ENCODE assay signal across 10 cellular contexts in genomic region chr18:13615432-13615861, GRCh38.
A peak's percentile ranks its signal among the peaks of the same experiment; 100 is the strongest.
DNase-seq lines count a peak whose midpoint lies in the region; ATAC-seq and TF ChIP-seq lines count a peak whose summit lies in the region.
"Had no signal": no experiment of that assay in that cellular context is flagged by ENCODE, and none has a peak within 500 bp of the region (broad histone marks: within the 10 kb centered on the region; RNA-seq: fewer than 3 reads in every experiment).

No MANE protein-coding gene starts in this region.

- no peak overlapping the region for H3K4me3 ChIP-seq in endodermal cell (ENCODE audit: low read length)

- H3K27ac Mint-ChIP-seq in CD14-positive monocyte = peak overlapping the region; percentile 91 to 97 (median 94)
- peak overlapping the region; percentile 84 to 97 for H3K27ac Mint-ChIP-seq in natural killer cell treated with Interleukin-12 subunit alpha and Interleukin-12 subunit beta and Interleukin-15 and Interleukin-18, amount 100 ng/mL, for 72 hours
- H3K27ac Mint-ChIP-seq in endodermal cell = no peak overlapping the region

- peak overlapping the region; percentile 4 to 78 for H3K4me3 Mint-ChIP-seq in CD14-positive monocyte
- H3K4me3 Mint-ChIP-seq in natural killer cell treated with Interleukin-12 subunit alpha and Interleukin-12 subunit beta and Interleukin-15 and Interleukin-18, amount 100 ng/mL, for 72 hours = peak overlapping the region; percentile 88
- no peak overlapping the region for H3K4me3 Mint-ChIP-seq in endodermal cell

- peaks cover 21 to 23% of the 10 kb centered on the region in 2 donors for H3K36me3 Mint-ChIP-seq in CD14-positive monocyte
- no peaks in the 10 kb centered on the region for H3K36me3 Mint-ChIP-seq in natural killer cell treated with Interleukin-12 subunit alpha and Interleukin-12 subunit beta and Interleukin-15 and Interleukin-18, amount 100 ng/mL, for 72 hours
- no peaks in the 10 kb centered on the region for H3K36me3 Mint-ChIP-seq in endodermal cell (ENCODE audit: low read depth)

- H3K27ac ChIP-seq in angular gyrus (ENCODE audit: low read depth, low read length) = peak overlapping the region; percentile 74
- no peak overlapping the region for H3K27ac ChIP-seq in endodermal cell (ENCODE audit: low read depth, low read length)

- H3K4me1 Mint-ChIP-seq in CD14-positive monocyte = peaks cover 59% of the 10 kb centered on the region
- peaks cover 69 to 70% of the 10 kb centered on the region in 2 donors for H3K4me1 Mint-ChIP-seq in natural killer cell treated with Interleukin-12 subunit alpha and Interleukin-12 subunit beta and Interleukin-15 and Interleukin-18, amount 100 ng/mL, for 72 hours (ENCODE audit: low read depth in 2 of 2)
- peaks cover 26% of the 10 kb centered on the region for H3K4me1 Mint-ChIP-seq in endodermal cell

- H3K9me3 Mint-ChIP-seq in CD14-positive monocyte (peaks cover 0 to 7% (median 2%) of the 10 kb centered on the region in 7 donors), endodermal cell (no peaks in the 10 kb centered on the region)
- H3K9me3 Mint-ChIP-seq in natural killer cell treated with Interleukin-12 subunit alpha and Interleukin-12 subunit beta and Interleukin-15 and Interleukin-18, amount 100 ng/mL, for 72 hours = no peaks in the 10 kb centered on the region

- peak in 1 of 2 donors; percentile 23 for ATAC-seq in natural killer cell treated with Interleukin-12 subunit alpha and Interleukin-12 subunit beta and Interleukin-15 and Interleukin-18, amount 100 ng/mL, for 72 hours
- ATAC-seq in GM21619 (IDR thresholded peaks at IDR 0.05; ENCODE audit: unreplicated experiment) = no peak
- ATAC-seq: sciatic nerve had no signal

- TF ChIP-seq CTCF in CD14-positive monocyte (IDR thresholded peaks at IDR 0.05) (no peak), endodermal cell (conservative IDR thresholded peaks at IDR 0.05) (no peak)

- H3K27me3 Mint-ChIP-seq in CD14-positive monocyte (ENCODE audit: low read depth in 3 of 3) (peaks cover 27 to 37% (median 29%) of the 10 kb centered on the region in 3 donors), endodermal cell (ENCODE audit: insufficient read depth) (no peaks in the 10 kb centered on the region)
- peaks cover 0 to 3% of the 10 kb centered on the region in 2 donors for H3K27me3 Mint-ChIP-seq in natural killer cell treated with Interleukin-12 subunit alpha and Interleukin-12 subunit beta and Interleukin-15 and Interleukin-18, amount 100 ng/mL, for 72 hours

- no peaks in the 10 kb centered on the region for H3K9me3 ChIP-seq in endodermal cell (ENCODE audit: control insufficient read depth, low read length)

- H3K36me3 ChIP-seq in endodermal cell (ENCODE audit: control insufficient read depth, insufficient read depth, low read length) = no peaks in the 10 kb centered on the region

- intact Hi-C loops in CD14-positive monocyte (cut with micrococcal nuclease) = no loop called here

- peaks cover 6% of the 10 kb centered on the region for H3K27me3 ChIP-seq in endodermal cell (ENCODE audit: control insufficient read depth, insufficient read depth, low read length, poor library complexity, severe bottlenecking)

- peaks cover 14% of the 10 kb centered on the region for H3K4me1 ChIP-seq in endodermal cell (ENCODE audit: control insufficient read depth, insufficient read depth, low read length)

- no peak for DNase-seq in CD14-positive monocyte (ENCODE audit: low spot score)
- peak; percentile 65 to 71 for DNase-seq in Kasumi-1 (lab: John Stamatoyannopoulos, UW)
- DNase-seq in natural killer cell treated with Interleukin-12 subunit alpha and Interleukin-12 subunit beta and Interleukin-15 and Interleukin-18, amount 100 ng/mL, for 72 hours (ENCODE audit: low spot score) = no peak
- no peak for DNase-seq in OCI-M1 (lab: John Stamatoyannopoulos, UW)
- DNase-seq in endodermal cell = no peak
- no peak for DNase-seq in AG08395 (ENCODE audit: low spot score)
- DNase-seq: NCI-H1417 treated with DMSO at 0.1 percent for 48 hours had no signal

- H3K9ac ChIP-seq in endodermal cell (ENCODE audit: extremely low read depth, low read length, poor library complexity, severe bottlenecking) = no peak overlapping the region

- 97% methylated on average over 8 of the region's 8 CpGs for WGBS in endodermal cell (ENCODE audit: insufficient coverage in 1 of 2, insufficient read length in 1 of 2), 2 experiments

Comparison
In these comparisons a context has a peak if more than half of its experiments do, and no peak if none do; other contexts are left out.
1. DNase-seq: peak in Kasumi-1 (2 of 2); none in CD14-positive monocyte (single experiment), natural killer cell treated with Interleukin-12 subunit alpha and Interleukin-12 subunit beta and Interleukin-15 and Interleukin-18, amount 100 ng/mL, for 72 hours (single experiment), OCI-M1 (single experiment), endodermal cell (single experiment) and AG08395 (single experiment).